ENCODE assay signal across 17 cellular contexts in genomic region chr2:173520918-173521317, GRCh38.
"Had no signal": no experiment of that assay in that cellular context is flagged by ENCODE, and none has a peak within 500 bp of the region (broad histone marks: within the 10 kb centered on the region; RNA-seq: fewer than 3 reads in every experiment).

No MANE protein-coding gene starts in this region.

- ATAC-seq: right lobe of liver; stimulated activated naive CD8-positive, alpha-beta T cell treated with anti-CD3 and anti-CD28 coated beads, Interleukin-15, amount 100 ng/mL, for 72 hours had no signal

- H3K27ac ChIP-seq: left ventricle myocardium inferior, ovary, right atrium auricular region, right lobe of liver, tibial nerve, uterus had no signal

- DNase-seq: islet precursor cell; left ventricle myocardium inferior; naive B cell; natural killer cell; nephron progenitor cell; ovary; right lobe of liver; stimulated activated CD4-positive, alpha-beta T cell treated with anti-CD3 and anti-CD28 coated beads, Interleukin-1b, Interleukin-23, amount 100 ng/mL, for 48 hours; stimulated activated CD4-positive, alpha-beta T cell treated with anti-CD3 and anti-CD28 coated beads, Interleukin-2, amount 100 ng/mL, for 48 hours; stimulated activated CD4-positive, alpha-beta T cell treated with anti-CD3 and anti-CD28 coated beads, Interleukin-4, amount 100 ng/mL, for 4 hours; stimulated activated CD8-positive, alpha-beta memory T cell treated with anti-CD3 and anti-CD28 coated beads, Interleukin-4, amount 100 ng/mL, for 48 hours; stimulated activated naive CD4-positive, alpha-beta T cell treated with Interleukin-2 at 50 U/mL for 16 hours; stimulated activated naive CD8-positive, alpha-beta T cell treated with anti-CD3 and anti-CD28 coated beads, Interleukin-15, amount 100 ng/mL, for 72 hours; substantia nigra; uterus had no signal
